11 cellular contexts compared by ENCODE assay signal in the genomic region with DNA sequence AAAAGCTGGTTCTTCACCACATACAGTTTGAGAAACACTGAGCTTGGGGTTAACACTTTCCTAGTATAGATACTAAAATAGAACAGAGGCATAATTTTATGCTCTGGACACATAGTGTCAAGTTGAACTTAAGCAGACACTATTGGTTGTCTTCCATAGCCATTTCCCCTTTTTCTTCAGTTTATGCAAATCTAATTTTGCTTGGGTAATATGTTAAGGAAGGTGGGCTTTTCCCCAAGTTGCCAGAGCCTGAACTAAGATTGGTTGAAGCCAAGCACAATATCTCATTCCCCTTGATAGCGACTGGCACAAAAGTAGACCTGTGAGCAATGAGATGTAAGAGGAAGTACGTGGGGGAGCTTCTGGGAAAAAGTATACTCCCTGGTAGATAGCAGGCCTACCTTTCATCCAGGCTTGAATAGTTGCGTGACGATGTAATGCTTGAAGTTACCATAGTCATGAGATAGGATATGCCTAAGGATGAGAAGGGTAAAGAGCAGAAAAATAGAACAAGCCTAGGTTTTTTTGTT. TPM values are rescaled to one million over a fixed set of nuclear protein-coding genes. Genes with fewer than 3 reads are reported as not detected.
DNase-seq lines count a peak whose midpoint lies in the region; ATAC-seq and TF ChIP-seq lines count a peak whose summit lies in the region.
"Had no signal": no experiment of that assay in that cellular context is flagged by ENCODE, and none has a peak within 500 bp of the region (broad histone marks: within the 10 kb centered on the region; RNA-seq: fewer than 3 reads in every experiment).

No MANE protein-coding gene starts in this region.

- H3K9me3 ChIP-seq in stomach = no peaks in the 10 kb centered on the region
- H3K9me3 ChIP-seq: ascending aorta had no signal

- WGBS in stomach, 5 donors = 60 to 75% (median 70%) methylated on average over 4 of the region's 4 CpGs

- H3K27ac Mint-ChIP-seq in CD14-positive monocyte (peak overlapping the region in 5 of 7 donors; percentile 38 to 73 (median 58)), mesothelial cell of epicardium (peak overlapping the region; percentile 80)

- DNase-seq in CD14-positive monocyte (ENCODE audit: low spot score) (no peak), amniotic epithelial cell (ENCODE audit: low read depth) (peak; percentile 88), mesothelial cell of epicardium (ENCODE audit: low spot score in 2 of 2, unreplicated experiment in 2 of 2) (no peak), stomach (no peak), Ammon's horn (ENCODE audit: low spot score) (no peak), NCI-H446 treated with DMSO at 0.1 percent for 48 hours (lab: John Stamatoyannopoulos, UW) (no peak)
- DNase-seq in stimulated activated naive CD8-positive, alpha-beta T cell treated with anti-CD3 and anti-CD28 coated beads, Interleukin-15, Interleukin-2, amounts not matched to agents 100 U/mL and 50 U/mL, for 24 hours = no peak
- DNase-seq: immature natural killer cell, SW 1271 had no signal

- H3K4me1 Mint-ChIP-seq in CD14-positive monocyte (peaks cover 12% of the 10 kb centered on the region), mesothelial cell of epicardium (peaks cover 31% of the 10 kb centered on the region)

- intact Hi-C loops in CD14-positive monocyte (cut with micrococcal nuclease) (no loop called here), stomach (cut with DNase I; ENCODE audit: low total_unique reads) (no loop called here)

- no peak for TF ChIP-seq EP300 in stomach (IDR thresholded peaks at IDR 0.05)

- ATAC-seq in HG02885 (IDR thresholded peaks at IDR 0.05; ENCODE audit: poor library complexity, unreplicated experiment) = peak; percentile 24
- no peak for ATAC-seq in stimulated activated naive CD8-positive, alpha-beta T cell treated with anti-CD3 and anti-CD28 coated beads, Interleukin-15, Interleukin-2, amounts not matched to agents 100 U/mL and 50 U/mL, for 24 hours

- H3K36me3 ChIP-seq in stomach = peaks cover 0 to 35% (median 23%) of the 10 kb centered on the region in 4 donors

- H3K9me3 Mint-ChIP-seq in CD14-positive monocyte (no peaks in the 10 kb centered on the region), mesothelial cell of epicardium (no peaks in the 10 kb centered on the region)
- H3K9me3 Mint-ChIP-seq: immature natural killer cell had no signal

- TF ChIP-seq POLR2A in stomach (IDR thresholded peaks at IDR 0.05) = no peak

- H3K4me3 Mint-ChIP-seq in CD14-positive monocyte (no peak overlapping the region), mesothelial cell of epicardium (no peak overlapping the region)
- H3K4me3 Mint-ChIP-seq: immature natural killer cell had no signal

- peaks cover 0 to 42% (median 18%) of the 10 kb centered on the region in 4 donors for H3K4me1 ChIP-seq in stomach

- no peaks in the 10 kb centered on the region for H3K27me3 ChIP-seq in stomach
- H3K27me3 ChIP-seq: ascending aorta had no signal

- TF ChIP-seq CTCF in CD14-positive monocyte (IDR thresholded peaks at IDR 0.05) = no peak
- TF ChIP-seq CTCF in mesothelial cell of epicardium (IDR thresholded peaks at IDR 0.05; ENCODE audit: unreplicated experiment) = no peak
- no peak for TF ChIP-seq CTCF in stomach (IDR thresholded peaks at IDR 0.05)

- H3K36me3 Mint-ChIP-seq in CD14-positive monocyte (peaks cover 25 to 31% of the 10 kb centered on the region in 2 donors), mesothelial cell of epicardium (no peaks in the 10 kb centered on the region)

- no peak overlapping the region for H3K4me3 ChIP-seq in stomach
- H3K4me3 ChIP-seq: ascending aorta had no signal

- H3K27me3 Mint-ChIP-seq in CD14-positive monocyte (ENCODE audit: low read depth in 3 of 3) (peaks cover 0 to 2% (median 0%) of the 10 kb centered on the region in 3 donors), mesothelial cell of epicardium (ENCODE audit: low read depth) (no peaks in the 10 kb centered on the region)

- peak overlapping the region in 2 of 5 donors; percentile 33 to 59 for H3K27ac ChIP-seq in stomach

RNA-seq across cellular contexts. Expression of a gene that starts 4.5 kb away (rescaled TPM):
- under 1 TPM; 0.58 to 0.63 TPM for polyA plus RNA-seq in CD14-positive monocyte
- total RNA-seq in mesothelial cell of epicardium = 3.4 to 3.5 TPM (median 3.5 TPM) in 3 replicates
- total RNA-seq in stomach = 10 to 100 TPM in 1 of 5 donors, 1 to 10 TPM in 4; 8.5 to 10.7 (median 9.3) TPM
- 1 to 10 TPM; 1.4 to 5.6 (median 2.7) TPM for polyA plus RNA-seq in stomach

RNA-seq across cellular contexts. Expression of a gene that starts 12.3 kb away (rescaled TPM):
- 10 to 100 TPM; 81.6 to 83.6 TPM for polyA plus RNA-seq in CD14-positive monocyte
- 16.0 to 18.1 TPM (median 17.3 TPM) in 3 replicates for total RNA-seq in mesothelial cell of epicardium
- total RNA-seq in stomach = 10 to 100 TPM; 28.6 to 65.9 (median 32.5) TPM
- polyA plus RNA-seq in stomach = 100 to 1,000 TPM; 164 to 184 (median 179) TPM

RNA-seq across cellular contexts. Expression of a gene that starts 37.9 kb away (rescaled TPM):
- under 1 TPM in 1 of 2 donors, not detected in 1; 0.14 TPM for polyA plus RNA-seq in CD14-positive monocyte
- 7.1 to 10.9 TPM (median 8.7 TPM) in 3 replicates for total RNA-seq in mesothelial cell of epicardium
- total RNA-seq in stomach = 10 to 100 TPM in 1 of 5 donors, 1 to 10 TPM in 4; 3.6 to 46.1 (median 3.8) TPM
- polyA plus RNA-seq in stomach = 1 to 10 TPM; 1.5 to 1.8 (median 1.5) TPM
- polyA plus RNA-seq: immature natural killer cell had no signal
